Comparison of ENCODE assay signal across 22 cellular contexts in the genomic region with DNA sequence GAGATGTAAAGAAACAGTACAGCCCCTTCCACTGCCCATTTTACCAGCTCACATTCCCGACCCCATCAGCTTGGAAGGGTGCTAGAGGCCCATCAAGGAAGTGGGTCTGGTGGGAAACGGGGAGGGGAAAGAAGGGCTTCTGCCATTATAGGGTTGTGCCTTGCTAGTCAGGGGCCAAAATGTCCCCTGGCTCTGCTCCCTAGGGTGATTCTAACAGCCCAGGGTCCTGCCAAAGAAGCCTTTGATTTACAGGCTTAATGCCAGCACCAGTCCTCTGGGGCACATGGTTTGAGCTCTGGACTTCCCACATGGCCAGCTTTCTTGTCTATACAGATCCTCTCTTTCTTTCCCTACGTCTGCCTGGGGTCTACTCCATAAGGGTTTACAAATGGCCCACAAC. TPM values are rescaled to one million over a fixed set of nuclear protein-coding genes. Genes with fewer than 3 reads are reported as not detected.
DNase-seq lines count a peak whose midpoint lies in the region; ATAC-seq, FAIRE-seq and TF ChIP-seq lines count a peak whose summit lies in the region.
"Had no signal": no experiment of that assay in that cellular context is flagged by ENCODE, and none has a peak within 500 bp of the region (broad histone marks: within the 10 kb centered on the region; RNA-seq: fewer than 3 reads in every experiment).

No MANE protein-coding gene starts in this region.

- no peaks in the 10 kb centered on the region for H3K36me3 ChIP-seq in CD4-positive, CD25-positive, alpha-beta regulatory T cell (ENCODE audit: control insufficient read depth, insufficient read depth, low read length)
- peaks cover 24 to 29% of the 10 kb centered on the region in 2 donors for H3K36me3 ChIP-seq in ascending aorta

- H3K4me3 ChIP-seq in A549 (no peak overlapping the region), ascending aorta (no peak overlapping the region)
- H3K4me3 ChIP-seq in CD4-positive, CD25-positive, alpha-beta regulatory T cell (ENCODE audit: low read depth, low read length) = no peak overlapping the region

- H3K4me1 Mint-ChIP-seq in CD4-positive, CD25-positive, alpha-beta regulatory T cell = peaks cover 6 to 27% (median 16%) of the 10 kb centered on the region in 4 donors
- peaks cover 29% of the 10 kb centered on the region for H3K4me1 Mint-ChIP-seq in nephron progenitor cell

- TF ChIP-seq CTCF in A549 (IDR thresholded peaks at IDR 0.05) = no peak
- TF ChIP-seq CTCF in ascending aorta (IDR thresholded peaks at IDR 0.05) = no peak
- no peak for TF ChIP-seq CTCF in nephron progenitor cell (IDR thresholded peaks at IDR 0.05)

- TF ChIP-seq POLR2A in A549 (IDR thresholded peaks at IDR 0.05; ENCODE audit: low read length) = no peak

- H3K4me3 Mint-ChIP-seq in CD4-positive, CD25-positive, alpha-beta regulatory T cell = no peak overlapping the region
- no peak overlapping the region for H3K4me3 Mint-ChIP-seq in nephron progenitor cell
- H3K4me3 Mint-ChIP-seq: CD8-positive, alpha-beta T cell; naive thymus-derived CD4-positive, alpha-beta T cell had no signal

- 82% methylated on average over 3 of the region's 3 CpGs for WGBS in A549 (ENCODE audit: missing lambda C conversion rate)

- POLR2A ChIA-PET in A549 (lab: Yijun Ruan, JAX) = interaction anchor here (1.1 kb wide), 1 partner anchor 10 kb away, joined by 3 read pairs; no protein-coding TSS in a partner anchor

- H3K4me1 ChIP-seq in A549 (peaks cover 10% of the 10 kb centered on the region; the same call in 1 of the 3 replicates), ascending aorta (peaks cover 0 to 21% of the 10 kb centered on the region in 2 donors)
- H3K4me1 ChIP-seq in CD4-positive, CD25-positive, alpha-beta regulatory T cell (ENCODE audit: control insufficient read depth, insufficient read depth, low read length, poor library complexity, severe bottlenecking) = peaks cover 10% of the 10 kb centered on the region

- DNase-seq in A549 (ENCODE audit: low read depth in 1 of 2, low spot score in 1 of 2) (no peak), ascending aorta (ENCODE audit: low spot score in 2 of 2) (no peak), nephron progenitor cell (no peak), NCI-H2029 treated with DMSO at 0.1 percent for 48 hours (lab: John Stamatoyannopoulos, UW) (no peak)
- DNase-seq in CD4-positive, CD25-positive, alpha-beta regulatory T cell = no peak
- DNase-seq: activated CD4-positive, alpha-beta T cell treated with anti-CD3 and anti-CD28 coated beads for 1 hour; activated naive CD4-positive, alpha-beta T cell; CD8-positive, alpha-beta T cell; GDM1; naive thymus-derived CD4-positive, alpha-beta T cell; NCI-H1092 treated with DMSO at 0.1 percent for 48 hours; NCI-H2029; NCI-H82; SHP77 treated with DMSO at 0.1 percent for 48 hours; stimulated activated CD8-positive, alpha-beta memory T cell treated with anti-CD3 and anti-CD28 coated beads, Interleukin-4, amount 100 ng/mL, for 48 hours; SW 1271 had no signal

- no peaks in the 10 kb centered on the region for H3K27me3 ChIP-seq in CD4-positive, CD25-positive, alpha-beta regulatory T cell (ENCODE audit: control insufficient read depth, insufficient read depth, low read length)
- no peaks in the 10 kb centered on the region for H3K27me3 ChIP-seq in ascending aorta

- H3K4me2 ChIP-seq in A549 = peak overlapping the region; percentile 33; the same call in 2 of the 3 replicates

- TF ChIP-seq RAD21 in A549 (conservative IDR thresholded peaks at IDR 0.05 in 1 of 2, IDR thresholded peaks at IDR 0.05 in 1 of 2) = no peak

- no peaks in the 10 kb centered on the region for H3K27me3 Mint-ChIP-seq in CD4-positive, CD25-positive, alpha-beta regulatory T cell
- no peaks in the 10 kb centered on the region for H3K27me3 Mint-ChIP-seq in nephron progenitor cell (ENCODE audit: low read depth, poor library complexity)
- H3K27me3 Mint-ChIP-seq: naive thymus-derived CD4-positive, alpha-beta T cell had no signal

- FAIRE-seq in A549 (lab: Jason Lieb, UNC) = no peak
- FAIRE-seq: bronchial epithelial cell, TTC549 had no signal

- CTCF ChIA-PET in A549 (lab: Yijun Ruan, JAX) = interaction anchor here (1.7 to 5.5 kb wide), 3 partner anchors 8 to 43 kb away, joined by 5 to 41 read pairs (median 6); no protein-coding TSS in a partner anchor

- no peaks in the 10 kb centered on the region for H3K9me3 Mint-ChIP-seq in CD4-positive, CD25-positive, alpha-beta regulatory T cell
- no peaks in the 10 kb centered on the region for H3K9me3 Mint-ChIP-seq in nephron progenitor cell
- H3K9me3 Mint-ChIP-seq: CD8-positive, alpha-beta T cell had no signal

- intact Hi-C loops in ascending aorta (cut with DNase I) = no loop called here

- TF ChIP-seq EP300 in A549 (IDR thresholded peaks at IDR 0.05) = no peak

- H3K27ac Mint-ChIP-seq in CD4-positive, CD25-positive, alpha-beta regulatory T cell = peak overlapping the region in 2 of 3 donors; percentile 81 to 87
- peak overlapping the region; percentile 86 for H3K27ac Mint-ChIP-seq in nephron progenitor cell
- H3K27ac Mint-ChIP-seq: CD8-positive, alpha-beta T cell had no signal

- H3K27ac ChIP-seq in A549 = peak overlapping the region in 1 of 2 experiments; percentile 64; a peak in 4 of 6 replicates
- no peak overlapping the region for H3K27ac ChIP-seq in CD4-positive, CD25-positive, alpha-beta regulatory T cell (ENCODE audit: insufficient read depth, low read length, poor library complexity, severe bottlenecking)
- H3K27ac ChIP-seq in ascending aorta = peak overlapping the region; percentile 55 to 66
- H3K27ac ChIP-seq: parathyroid adenoma had no signal

- ATAC-seq in A549 = no peak
- ATAC-seq in CD4-positive, CD25-positive, alpha-beta regulatory T cell (ENCODE audit: low read depth in 2 of 2) = no peak
- ATAC-seq in HG02798 (IDR thresholded peaks at IDR 0.05; ENCODE audit: poor library complexity, unreplicated experiment) = no peak
- no peak for ATAC-seq in HG02885 (IDR thresholded peaks at IDR 0.05; ENCODE audit: poor library complexity, unreplicated experiment)
- ATAC-seq: CD8-positive, alpha-beta T cell; HCT116; naive thymus-derived CD4-positive, alpha-beta T cell had no signal

- peaks cover 28% of the 10 kb centered on the region for H3K36me3 Mint-ChIP-seq in CD4-positive, CD25-positive, alpha-beta regulatory T cell
- peaks cover 62% of the 10 kb centered on the region for H3K36me3 Mint-ChIP-seq in nephron progenitor cell (ENCODE audit: low read depth)

- H3K9me3 ChIP-seq in A549 (no peaks in the 10 kb centered on the region), ascending aorta (no peaks in the 10 kb centered on the region)
- no peaks in the 10 kb centered on the region for H3K9me3 ChIP-seq in CD4-positive, CD25-positive, alpha-beta regulatory T cell (ENCODE audit: control insufficient read depth in 2 of 2, low read length in 2 of 2)

TF ChIP-seq in A549, 52 proteins besides CTCF, POLR2A, EP300 and RAD21:
- TF ChIP-seq ZSCAN20 (CRISPR knock-in tag; IDR thresholded peaks at IDR 0.05) (no peak), KDM5A (IDR thresholded peaks at IDR 0.05) (no peak), RARB (CRISPR knock-in tag; IDR thresholded peaks at IDR 0.05) (no peak), SMC3 (IDR thresholded peaks at IDR 0.05) (no peak), CHD4 (IDR thresholded peaks at IDR 0.05; ENCODE audit: borderline replicate concordance) (no peak), HDAC2 (IDR thresholded peaks at IDR 0.05) (no peak), HEYL (CRISPR knock-in tag; IDR thresholded peaks at IDR 0.05) (no peak), BHLHE40 (IDR thresholded peaks at IDR 0.05; ENCODE audit: low read depth, low read length) (no peak)
- TF ChIP-seq, protein P1, sequence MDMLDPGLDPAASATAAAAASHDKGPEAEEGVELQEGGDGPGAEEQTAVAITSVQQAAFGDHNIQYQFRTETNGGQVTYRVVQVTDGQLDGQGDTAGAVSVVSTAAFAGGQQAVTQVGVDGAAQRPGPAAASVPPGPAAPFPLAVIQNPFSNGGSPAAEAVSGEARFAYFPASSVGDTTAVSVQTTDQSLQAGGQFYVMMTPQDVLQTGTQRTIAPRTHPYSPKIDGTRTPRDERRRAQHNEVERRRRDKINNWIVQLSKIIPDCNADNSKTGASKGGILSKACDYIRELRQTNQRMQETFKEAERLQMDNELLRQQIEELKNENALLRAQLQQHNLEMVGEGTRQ (IDR thresholded peaks at IDR 0.05) = no peak

RNA-seq across cellular contexts. Expression of a gene that starts 10.6 kb away (rescaled TPM):
- 7.9 and 12.0 TPM in 2 replicates for polyA plus RNA-seq in A549 (2011; rRNA removed)
- 11.0 and 13.3 TPM in 2 replicates for polyA plus RNA-seq in A549 (2012; cell fraction: cytosol; rRNA removed)
- 39.9 and 45.7 TPM in 2 replicates for polyA plus RNA-seq in A549 (2012; cell fraction: nucleus; rRNA removed)
- polyA plus RNA-seq in A549 (2017; fragmentation: RNase III; extraction: RNeasy Plus Mini Kit Qiagen cat#74134 plus additional on column Dnase treatment) = 10.5 to 10.9 TPM (median 10.6 TPM) in 3 replicates
- 15.1 and 17.7 TPM in 2 replicates for polyA minus RNA-seq in A549 (2011; rRNA and poly(A)+ RNA removed)
- total RNA-seq in CD4-positive, CD25-positive, alpha-beta regulatory T cell = 66.6 TPM
- 10 to 100 TPM; 18.7 to 25.1 (median 20.5) TPM for polyA plus RNA-seq in CD4-positive, CD25-positive, alpha-beta regulatory T cell
- total RNA-seq in ascending aorta = 55.7 TPM

RNA-seq across cellular contexts. Expression of a gene that starts 35.2 kb away (rescaled TPM):
- polyA plus RNA-seq in A549 (2011; rRNA removed) = 0.06 and 0.09 TPM in 2 replicates
- polyA plus RNA-seq in A549 (2012; cell fraction: cytosol; rRNA removed) = 0.03 and 0.05 TPM in 2 replicates
- polyA plus RNA-seq in A549 (2012; cell fraction: nucleus; rRNA removed) = 0.11 TPM in 2 replicates
- polyA plus RNA-seq in A549 (2017; fragmentation: RNase III; extraction: RNeasy Plus Mini Kit Qiagen cat#74134 plus additional on column Dnase treatment) = 0.07 to 0.13 TPM (median 0.09 TPM) in 3 replicates
- 0.04 and 0.15 TPM in 2 replicates for polyA minus RNA-seq in A549 (2011; rRNA and poly(A)+ RNA removed)
- not detected for total RNA-seq in CD4-positive, CD25-positive, alpha-beta regulatory T cell
- polyA plus RNA-seq in CD4-positive, CD25-positive, alpha-beta regulatory T cell = under 1 TPM in 3 of 4 donors, not detected in 1; 0.03 to 0.11 (median 0.05) TPM
- total RNA-seq in ascending aorta = 29.5 TPM
- total RNA-seq: bronchial epithelial cell; CD8-positive, alpha-beta T cell; naive thymus-derived CD4-positive, alpha-beta T cell had no signal

RNA-seq across cellular contexts. Expression of a gene that starts 48.7 kb away (rescaled TPM):
- polyA plus RNA-seq in A549 (2011; rRNA removed) (0.05 and 0.13 TPM in 2 replicates), A549 (2017; fragmentation: RNase III; extraction: RNeasy Plus Mini Kit Qiagen cat#74134 plus additional on column Dnase treatment) (0.05 to 0.08 TPM (median 0.07 TPM) in 3 replicates)
- polyA plus RNA-seq in A549 (2012; cell fraction: cytosol; rRNA removed) = 0.08 and 0.09 TPM in 2 replicates
- polyA plus RNA-seq in A549 (2012; cell fraction: nucleus; rRNA removed) = 0.32 and 0.61 TPM in 2 replicates
- polyA minus RNA-seq in A549 (2011; rRNA and poly(A)+ RNA removed) = not detected in 2 replicates
- 247 TPM for total RNA-seq in CD4-positive, CD25-positive, alpha-beta regulatory T cell
- 100 to 1,000 TPM; 134 to 142 (median 139) TPM for polyA plus RNA-seq in CD4-positive, CD25-positive, alpha-beta regulatory T cell
- total RNA-seq in ascending aorta = 20.1 TPM

Comparison
In these comparisons a context has a peak if more than half of its experiments do, and no peak if none do; other contexts are left out.
1. RNA of a gene that starts 35.2 kb away (total RNA-seq): 29.5 TPM in ascending aorta (single experiment); not detected in CD4-positive, CD25-positive, alpha-beta regulatory T cell (single experiment); every median in the first group is over 10 times any median in the second.
2. RNA of a gene that starts 48.7 kb away (total RNA-seq): 247 TPM in CD4-positive, CD25-positive, alpha-beta regulatory T cell (single experiment); 20.1 TPM in ascending aorta (single experiment); every median in the first group is over 10 times any median in the second.